ENCODE assay signal across 32 cellular contexts in the genomic region with DNA sequence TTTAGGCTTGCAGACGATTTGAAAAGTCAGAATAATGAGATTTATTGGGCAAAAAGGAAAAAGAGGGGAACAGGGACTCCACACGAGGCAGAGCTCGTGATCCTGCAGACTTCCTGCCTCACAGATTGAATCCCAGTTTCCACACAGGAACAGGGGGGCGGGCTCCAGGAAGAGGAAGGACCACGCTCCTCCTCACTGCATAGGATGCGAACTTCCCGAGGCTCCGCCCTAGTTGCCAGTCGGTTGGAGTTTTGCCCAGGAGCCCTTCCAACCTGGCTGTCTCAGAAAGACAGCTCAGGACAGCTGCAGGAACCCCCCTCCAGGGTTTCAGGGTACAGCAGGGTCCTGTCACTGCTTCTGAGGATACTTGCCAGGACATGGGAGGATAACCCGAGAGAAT.
DNase-seq lines count a peak whose midpoint lies in the region; ATAC-seq, FAIRE-seq and TF ChIP-seq lines count a peak whose summit lies in the region.
"Had no signal": no experiment of that assay in that cellular context is flagged by ENCODE, and none has a peak within 500 bp of the region (broad histone marks: within the 10 kb centered on the region; RNA-seq: fewer than 3 reads in every experiment).

No MANE protein-coding gene starts in this region.

- H3K4me1 ChIP-seq in A549 (no peaks in the 10 kb centered on the region), GM23338 (ENCODE audit: insufficient read depth) (no peaks in the 10 kb centered on the region), H1 (replicated peaks in 1 of 4; ENCODE audit: control insufficient read depth in 3 of 4, insufficient read depth in 4 of 4, low read length in 3 of 4) (no peaks in the 10 kb centered on the region), colonic mucosa (no peaks in the 10 kb centered on the region)
- H3K4me1 ChIP-seq: BE2C, HAP-1 had no signal

- no peak overlapping the region for H2BK12ac ChIP-seq in H1 (ENCODE audit: low read depth, low read length)

- H3K4ac ChIP-seq in H1 (replicated peaks; ENCODE audit: insufficient read length, low read depth, low read length): no peak overlapping the region

- no peaks in the 10 kb centered on the region for H3K4me1 Mint-ChIP-seq in GM23338
- H3K4me1 Mint-ChIP-seq: CD14-positive monocyte, IgD-negative memory B cell had no signal

- H3K9ac ChIP-seq in H1 (replicated peaks in 1 of 4; ENCODE audit: extremely low read depth in 1 of 4, low read depth in 3 of 4, low read length in 3 of 4) (no peak overlapping the region), colonic mucosa (ENCODE audit: low read depth in 2 of 2, low read length in 2 of 2) (no peak overlapping the region)
- H3K9ac ChIP-seq: GM23248, KMS-11 had no signal

- H3K27me3 ChIP-seq in GM23338 (ENCODE audit: insufficient read depth) (no peaks in the 10 kb centered on the region), H1 (replicated peaks in 1 of 4; ENCODE audit: control insufficient read depth in 3 of 4, extremely low read depth in 1 of 4, insufficient read depth in 3 of 4, low read length in 3 of 4) (no peaks in the 10 kb centered on the region), colonic mucosa (no peaks in the 10 kb centered on the region)
- H3K27me3 ChIP-seq: BE2C had no signal

- H2AK5ac ChIP-seq in H1 (ENCODE audit: low read depth, low read length): no peak overlapping the region

- H3K27ac Mint-ChIP-seq in GM23338: no peak overlapping the region
- H3K27ac Mint-ChIP-seq: CD14-positive monocyte; CD8-positive, alpha-beta memory T cell; HFFc6; IgD-negative memory B cell; T-helper 1 cell treated with Interleukin-12 subunit alpha and Interleukin-12 subunit beta and Interleukin-4 antibody, amounts not matched to agents 30 μg/mL and 1 μg/mL, for 36 hours had no signal

- no peak overlapping the region for H3K14ac ChIP-seq in H1 (ENCODE audit: insufficient read length)

- no peak overlapping the region for H2BK120ac ChIP-seq in H1 (replicated peaks; ENCODE audit: low read depth, low read length)

- H4K91ac ChIP-seq in H1 (replicated peaks; ENCODE audit: insufficient read length, low read length): no peak overlapping the region

- no peak overlapping the region for H3K18ac ChIP-seq in H1 (ENCODE audit: extremely low read depth, low read length)

- H3K9me3 ChIP-seq in A549 (no peaks in the 10 kb centered on the region), H1 (ENCODE audit: insufficient read depth in 2 of 2, low read depth in 1 of 2, low read length in 1 of 2) (no peaks in the 10 kb centered on the region), colonic mucosa (no peaks in the 10 kb centered on the region)
- H3K9me3 ChIP-seq: BE2C, HAP-1 had no signal

- no peak overlapping the region for H2BK5ac ChIP-seq in H1 (ENCODE audit: low read depth, low read length)

- TF ChIP-seq RAD21 in A549 (conservative IDR thresholded peaks at IDR 0.05 in 1 of 2, IDR thresholded peaks at IDR 0.05 in 1 of 2) (no peak), H1 (IDR thresholded peaks at IDR 0.05 in 1 of 2, conservative IDR thresholded peaks at IDR 0.05 in 1 of 2; ENCODE audit: low read depth in 2 of 2, low read length in 2 of 2) (no peak)

- no peak overlapping the region for H3K56ac ChIP-seq in H1 (replicated peaks; ENCODE audit: insufficient read length, low read depth, low read length)

- no peaks in the 10 kb centered on the region for H3K79me1 ChIP-seq in H1 (ENCODE audit: low read depth, low read length)

- POLR2A ChIA-PET in A549 (lab: Yijun Ruan, JAX): no interaction called here
- POLR2A ChIA-PET in H1 (lab: Charles Lee; ENCODE audit: partially characterized antibody): no interaction called here

- intact Hi-C loops in colonic mucosa (cut with DNase I): no loop called here

- H3K4me3 ChIP-seq in A549 (no peak overlapping the region), GM23338 (no peak overlapping the region), H1 (ENCODE audit: extremely low read depth in 1 of 4, insufficient read depth in 2 of 4, low read depth in 3 of 4, low read length in 4 of 4) (no peak overlapping the region), colonic mucosa (no peak overlapping the region)
- H3K4me3 ChIP-seq: GM23248, HAP-1 had no signal

- no peak overlapping the region for H2BK15ac ChIP-seq in H1 (ENCODE audit: low read length)

- H3K36me3 ChIP-seq in GM23338 (ENCODE audit: insufficient read depth): no peaks in the 10 kb centered on the region; the same call in 1 of the 2 replicates
- H3K36me3 ChIP-seq in H1 (ENCODE audit: control insufficient read depth in 2 of 4, insufficient read depth in 4 of 4, low read length in 3 of 4): no peaks in the 10 kb centered on the region
- H3K36me3 ChIP-seq in colonic mucosa: no peaks in the 10 kb centered on the region
- H3K36me3 ChIP-seq: BE2C, HAP-1 had no signal

- no peaks in the 10 kb centered on the region for H3K9me2 ChIP-seq in GM23338 (ENCODE audit: insufficient read depth)

- DNase-seq in A549 (ENCODE audit: low read depth in 1 of 2, low spot score in 1 of 2): no peak
- DNase-seq in GM23338 (ENCODE audit: low spot score): no peak
- peak; percentile 74 for DNase-seq in RPMI7951 (ENCODE audit: low read depth)
- no peak for DNase-seq in H1 (ENCODE audit: low read depth in 1 of 2, low spot score in 2 of 2)
- no peak for DNase-seq in stimulated activated naive CD4-positive, alpha-beta T cell (lab: John Stamatoyannopoulos, UW)
- no peak for DNase-seq in NCI-H1436 (lab: John Stamatoyannopoulos, UW)
- no peak for DNase-seq in GM03348 (ENCODE audit: low spot score)
- no peak for DNase-seq in colonic mucosa
- DNase-seq: BE2C; Calu3; CD8-positive, alpha-beta memory T cell; DND-41; GM23248; HFFc6; NCI-H1048; NCI-H1417; NCI-H1694 treated with DMSO at 0.1 percent for 48 hours; NCI-H2081; NCI-H446; NCI-H524 treated with DMSO at 0.1 percent for 48 hours; NCI-H82; NK-92 treated with Interleukin-12 subunit alpha and Interleukin-12 subunit beta, amount 100 ng/mL, for 24 hours; PC-3; Right ventricle myocardium superior; RPMI8226; SW 1271 had no signal

- H3K23ac ChIP-seq in H1 (ENCODE audit: insufficient read length): no peak overlapping the region

- TF ChIP-seq EP300 in A549 (IDR thresholded peaks at IDR 0.05) (no peak), H1 (IDR thresholded peaks at IDR 0.05; ENCODE audit: borderline replicate concordance in 1 of 2, low read depth in 2 of 2, low read length in 2 of 2) (no peak)

- no peaks in the 10 kb centered on the region for H3F3A ChIP-seq in GM23338 (replicated peaks; ENCODE audit: low read depth)

- H2AFZ ChIP-seq in GM23338 (peak overlapping the region; percentile 72; the same call in 1 of the 2 replicates), H1 (ENCODE audit: low read length) (peak overlapping the region; percentile 73; the same call in 1 of the 2 replicates)
- H2AFZ ChIP-seq: GM23248 had no signal

- CTCF ChIA-PET in A549 (lab: Yijun Ruan, JAX): no interaction called here
- CTCF ChIA-PET in H1 (lab: Charles Lee; ENCODE audit: partially characterized antibody): no interaction called here

- H3K4me2 ChIP-seq in A549: 0 out of 3 replicates have a peak overlapping the region, but pooled peaks have one; percentile 17
- no peak overlapping the region for H3K4me2 ChIP-seq in GM23338
- H3K4me2 ChIP-seq in H1 (ENCODE audit: insufficient read depth in 1 of 2, low read depth in 2 of 2, low read length in 2 of 2): no peak overlapping the region
- H3K4me2 ChIP-seq: KMS-11 had no signal

- TF ChIP-seq POLR2A in A549 (IDR thresholded peaks at IDR 0.05; ENCODE audit: low read length) (no peak), H1 (IDR thresholded peaks at IDR 0.05; ENCODE audit: control extremely low read depth in 1 of 2, low read depth in 2 of 2, low read length in 2 of 2) (no peak)

- no peaks in the 10 kb centered on the region for H3K36me3 Mint-ChIP-seq in GM23338 (ENCODE audit: low read depth)
- H3K36me3 Mint-ChIP-seq: CD14-positive monocyte; CD8-positive, alpha-beta memory T cell; IgD-negative memory B cell had no signal

- peak in 1 of 2 experiments; percentile 35; a peak in 2 of 6 replicates for ATAC-seq in A549
- ATAC-seq in GM23338: peak; percentile 35; the same call in 1 of the 3 replicates
- ATAC-seq: PC-3 had no signal

- no peak overlapping the region for H2BK20ac ChIP-seq in H1 (ENCODE audit: low read length)

- H3K27ac ChIP-seq in A549 (no peak overlapping the region), GM23338 (ENCODE audit: low read depth) (no peak overlapping the region), H1 (ENCODE audit: low read depth, low read length) (no peak overlapping the region), colonic mucosa (no peak overlapping the region)
- H3K27ac ChIP-seq: GM23248, KMS-11 had no signal

- H4K20me1 ChIP-seq in GM23338 (replicated peaks; ENCODE audit: insufficient read depth) (no peaks in the 10 kb centered on the region), H1 (replicated peaks in 1 of 2; ENCODE audit: control insufficient read depth in 1 of 2, insufficient read depth in 2 of 2, low read length in 2 of 2) (no peaks in the 10 kb centered on the region)

- no peaks in the 10 kb centered on the region for H3K79me2 ChIP-seq in GM23338 (replicated peaks; ENCODE audit: insufficient read depth)
- H3K79me2 ChIP-seq in H1 (ENCODE audit: control insufficient read depth in 1 of 2, insufficient read depth in 2 of 2, low read length in 2 of 2): no peaks in the 10 kb centered on the region

- TF ChIP-seq CTCF in A549 (IDR thresholded peaks at IDR 0.05): no peak
- TF ChIP-seq CTCF in GM23338 (conservative IDR thresholded peaks at IDR 0.05; ENCODE audit: low read depth in 2 of 2): no peak
- no peak for TF ChIP-seq CTCF in H1 (IDR thresholded peaks at IDR 0.05; ENCODE audit: control extremely low read depth in 1 of 3, insufficient read depth in 1 of 3, low read depth in 1 of 3, low read length in 3 of 3)
- no peak for TF ChIP-seq CTCF in colonic mucosa (IDR thresholded peaks at IDR 0.05)

- peaks cover 1% of the 10 kb centered on the region for H3K27me3 Mint-ChIP-seq in GM23338 (ENCODE audit: insufficient read depth, low read depth, poor library complexity)
- H3K27me3 Mint-ChIP-seq: IgD-negative memory B cell had no signal

- H3K4me3 Mint-ChIP-seq in GM23338: no peak overlapping the region
- H3K4me3 Mint-ChIP-seq: CD14-positive monocyte; CD8-positive, alpha-beta memory T cell; HFFc6; IgD-negative memory B cell; T-helper 1 cell treated with Interleukin-12 subunit alpha and Interleukin-12 subunit beta and Interleukin-4 antibody, amounts not matched to agents 30 μg/mL and 1 μg/mL, for 36 hours had no signal

- no peaks in the 10 kb centered on the region; the same call in 1 of the 2 replicates for H3K23me2 ChIP-seq in H1 (ENCODE audit: low read depth, low read length)

- no peak overlapping the region for H4K5ac ChIP-seq in H1 (ENCODE audit: insufficient read length, low read depth, low read length)

- H3K9me3 Mint-ChIP-seq in GM23338: no peaks in the 10 kb centered on the region
- H3K9me3 Mint-ChIP-seq: IgD-negative memory B cell; T-helper 1 cell treated with Interleukin-12 subunit alpha and Interleukin-12 subunit beta and Interleukin-4 antibody, amounts not matched to agents 30 μg/mL and 1 μg/mL, for 36 hours had no signal

- WGBS in A549 (ENCODE audit: missing lambda C conversion rate): under 1% methylated on average over 10 of the region's 10 CpGs
- 95% methylated on average over 10 of the region's 10 CpGs; no CpG with 5 or more reads in 1 of the 2 experiments for WGBS in H1 (ENCODE audit: extremely low coverage in 1 of 2, insufficient coverage in 1 of 2, insufficient read length in 1 of 2, insufficient replicate concordance in 2 of 2, low coverage in 1 of 2, low lambda C conversion rate in 2 of 2, missing lambda C conversion rate in 1 of 2), 2 experiments

- H4K8ac ChIP-seq in H1 (ENCODE audit: extremely low read depth, insufficient read depth, low read length): no peak overlapping the region

- FAIRE-seq in A549 (lab: Jason Lieb, UNC) (no peak), H1 (lab: Jason Lieb, UNC) (no peak)
- FAIRE-seq: GM18507 had no signal
